ENCODE assay signal across 20 cellular contexts in the genomic region with DNA sequence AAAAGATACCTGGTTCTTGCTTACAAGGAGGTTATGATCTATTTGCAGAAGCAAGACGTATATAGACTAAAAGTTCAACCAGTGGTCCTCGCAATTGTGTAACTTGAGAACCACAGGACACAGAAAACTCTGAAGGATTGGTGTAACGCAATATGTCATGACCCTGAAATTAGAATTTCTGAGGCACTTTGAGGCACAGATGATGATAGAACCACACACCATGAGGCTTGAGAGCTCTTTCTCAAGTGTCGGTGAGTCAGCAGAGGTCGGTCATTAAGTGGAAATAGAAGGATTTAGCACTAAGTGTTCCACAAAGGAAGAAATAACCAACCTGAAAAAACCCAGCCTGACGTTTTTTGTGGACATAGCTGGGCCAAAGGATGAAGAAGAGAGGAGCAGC. TPM values are rescaled to one million over a fixed set of nuclear protein-coding genes. Genes with fewer than 3 reads are reported as not detected.
A peak's percentile ranks its signal among the peaks of the same experiment; 100 is the strongest.
DNase-seq lines count a peak whose midpoint lies in the region; ATAC-seq, FAIRE-seq and TF ChIP-seq lines count a peak whose summit lies in the region.
"Had no signal": no experiment of that assay in that cellular context is flagged by ENCODE, and none has a peak within 500 bp of the region (broad histone marks: within the 10 kb centered on the region; RNA-seq: fewer than 3 reads in every experiment).

No MANE protein-coding gene starts in this region.

- H3K4me1 Mint-ChIP-seq in astrocyte (ENCODE audit: low read depth, unreplicated experiment), result peaks cover 4% of the 10 kb centered on the region
- H3K4me1 Mint-ChIP-seq: activated CD4-positive, alpha-beta T cell treated with anti-CD3 and anti-CD28 coated beads, Interleukin-2, amount 10 ng/mL, durations not matched to agents 24 days and 14 days had no signal

- H2AFZ ChIP-seq in astrocyte (ENCODE audit: low read depth, low read length), result no peak overlapping the region

- H3K27ac Mint-ChIP-seq in astrocyte (ENCODE audit: unreplicated experiment), result no peak overlapping the region
- H3K27ac Mint-ChIP-seq: activated CD4-positive, alpha-beta T cell treated with anti-CD3 and anti-CD28 coated beads, Interleukin-2, amount 10 ng/mL, durations not matched to agents 24 days and 14 days; activated naive CD4-positive, alpha-beta T cell treated with anti-CD3 and anti-CD28 coated beads, Interleukin-2, amount 50 U/mL, for 72 hours; CD4-positive, alpha-beta T cell had no signal

- no peak overlapping the region for H3K9ac ChIP-seq in astrocyte (ENCODE audit: low read length)

- no peak overlapping the region for H3K27ac ChIP-seq in astrocyte (ENCODE audit: low read depth, low read length)
- H3K27ac ChIP-seq: A549, skin epidermis, upper lobe of left lung had no signal

- ATAC-seq in HG02642 (IDR thresholded peaks at IDR 0.05; ENCODE audit: poor library complexity, unreplicated experiment) (no peak), GM18907 (IDR thresholded peaks at IDR 0.05; ENCODE audit: unreplicated experiment) (no peak)
- ATAC-seq: A549; activated naive CD4-positive, alpha-beta T cell treated with anti-CD3 and anti-CD28 coated beads, Interleukin-2, amount 50 U/mL, for 72 hours had no signal

- FAIRE-seq in astrocyte (lab: Jason Lieb, UNC), result no peak
- FAIRE-seq: A549, GM12891 had no signal

- H3K4me2 ChIP-seq in astrocyte (ENCODE audit: low read length), result no peak overlapping the region
- H3K4me2 ChIP-seq: A549 had no signal

- no peak overlapping the region for H3K4me3 Mint-ChIP-seq in astrocyte (ENCODE audit: unreplicated experiment)
- H3K4me3 Mint-ChIP-seq: activated CD4-positive, alpha-beta T cell treated with anti-CD3 and anti-CD28 coated beads, Interleukin-2, amount 10 ng/mL, durations not matched to agents 24 days and 14 days; CD4-positive, alpha-beta T cell had no signal

- H3K9me3 ChIP-seq in astrocyte (ENCODE audit: insufficient read depth, low read depth, low read length), result no peaks in the 10 kb centered on the region
- H3K9me3 ChIP-seq: A549, upper lobe of left lung had no signal

- DNase-seq in A172 (ENCODE audit: low spot score) (peak; percentile 26), LHCN-M2 (ENCODE audit: low read depth) (peak; percentile 97), astrocyte (ENCODE audit: low read depth) (peak; percentile 90), left kidney (ENCODE audit: low read depth, low spot score) (peak; percentile 54), SHP77 treated with DMSO at 0.1 percent for 48 hours (lab: John Stamatoyannopoulos, UW) (no peak)
- no peak for DNase-seq in activated effector memory CD4-positive, alpha-beta T cell treated with Interleukin-2 at 50 U/mL for 16 hours
- DNase-seq: activated CD4-positive, alpha-beta T cell treated with anti-CD3 and anti-CD28 coated beads, Interleukin-2, amount 10 ng/mL, durations not matched to agents 24 days and 14 days; CD4-positive, alpha-beta T cell; NCI-H1417 treated with DMSO at 0.1 percent for 48 hours; NCI-H2227 treated with DMSO at 0.1 percent for 48 hours; NK-92 treated with Interleukin-12 subunit alpha and Interleukin-12 subunit beta, amount 100 ng/mL, for 24 hours; SIG-M5; T-helper 9 cell had no signal

- no peaks in the 10 kb centered on the region for H3K27me3 Mint-ChIP-seq in astrocyte (ENCODE audit: low read depth, unreplicated experiment)

- no peaks in the 10 kb centered on the region for H3K9me3 Mint-ChIP-seq in astrocyte (ENCODE audit: unreplicated experiment)
- H3K9me3 Mint-ChIP-seq: activated CD4-positive, alpha-beta T cell treated with anti-CD3 and anti-CD28 coated beads, Interleukin-2, amount 10 ng/mL, durations not matched to agents 24 days and 14 days; activated naive CD4-positive, alpha-beta T cell treated with anti-CD3 and anti-CD28 coated beads, Interleukin-2, amount 50 U/mL, for 72 hours; CD4-positive, alpha-beta T cell had no signal

- no peaks in the 10 kb centered on the region for H3K36me3 Mint-ChIP-seq in astrocyte (ENCODE audit: low read depth, unreplicated experiment)
- H3K36me3 Mint-ChIP-seq: activated naive CD4-positive, alpha-beta T cell treated with anti-CD3 and anti-CD28 coated beads, Interleukin-2, amount 50 U/mL, for 72 hours had no signal

- H3K36me3 ChIP-seq in astrocyte (ENCODE audit: insufficient read depth, low read length), result no peaks in the 10 kb centered on the region
- H3K36me3 ChIP-seq: upper lobe of left lung had no signal

- H3K27me3 ChIP-seq in astrocyte (ENCODE audit: insufficient read depth, low read length), result no peaks in the 10 kb centered on the region
- H3K27me3 ChIP-seq: upper lobe of left lung had no signal

- H4K20me1 ChIP-seq in astrocyte (ENCODE audit: insufficient read depth, low read length), result no peaks in the 10 kb centered on the region

- H3K4me1 ChIP-seq in astrocyte (ENCODE audit: insufficient read depth, low read length), result no peaks in the 10 kb centered on the region
- H3K4me1 ChIP-seq: A549, upper lobe of left lung had no signal

- H3K4me3 ChIP-seq in astrocyte (ENCODE audit: insufficient read depth, low read depth, low read length), result no peak overlapping the region
- H3K4me3 ChIP-seq: A549, skin epidermis, upper lobe of left lung had no signal

- no peak for TF ChIP-seq CTCF in astrocyte (IDR thresholded peaks at IDR 0.05; ENCODE audit: insufficient read depth, low read depth, low read length)

- H3K79me2 ChIP-seq in astrocyte (ENCODE audit: insufficient read depth, low read length), result no peaks in the 10 kb centered on the region

RNA-seq across cellular contexts. Expression of a gene that starts 15.3 kb away (rescaled TPM):
- 42.1 and 42.6 TPM in 2 replicates for total RNA-seq in A172 (2014; rRNA removed; shearing (Covaris generic))
- total RNA-seq in LHCN-M2 (2014; rRNA removed) (46.6 and 51.8 TPM in 2 replicates), astrocyte (1,138 and 1,253 TPM in 2 replicates)
- polyA plus RNA-seq in LHCN-M2 (2012), result 261 TPM
- total RNA-seq: activated CD4-positive, alpha-beta T cell treated with anti-CD3 and anti-CD28 coated beads, Interleukin-2, amount 10 ng/mL, durations not matched to agents 24 days and 14 days; activated naive CD4-positive, alpha-beta T cell treated with anti-CD3 and anti-CD28 coated beads, Interleukin-2, amount 50 U/mL, for 72 hours had no signal

Comparison
In these comparisons a context has a peak if more than half of its experiments do, and no peak if none do; other contexts are left out.
1. DNase-seq: peak in A172 (single experiment), LHCN-M2 (single experiment), astrocyte (single experiment) and left kidney (single experiment); none in SHP77 treated with DMSO at 0.1 percent for 48 hours (single experiment) and activated effector memory CD4-positive, alpha-beta T cell treated with Interleukin-2 at 50 U/mL for 16 hours (single experiment).
2. RNA of a gene that starts 15.3 kb away (total RNA-seq): 1,138 to 1,253 TPM in astrocyte; 46.6 to 51.8 TPM in LHCN-M2 and 42.1 to 42.6 TPM in A172; every median in the first group is over 10 times any median in the second.